24 cellular contexts compared by ENCODE assay signal in the genomic region with DNA sequence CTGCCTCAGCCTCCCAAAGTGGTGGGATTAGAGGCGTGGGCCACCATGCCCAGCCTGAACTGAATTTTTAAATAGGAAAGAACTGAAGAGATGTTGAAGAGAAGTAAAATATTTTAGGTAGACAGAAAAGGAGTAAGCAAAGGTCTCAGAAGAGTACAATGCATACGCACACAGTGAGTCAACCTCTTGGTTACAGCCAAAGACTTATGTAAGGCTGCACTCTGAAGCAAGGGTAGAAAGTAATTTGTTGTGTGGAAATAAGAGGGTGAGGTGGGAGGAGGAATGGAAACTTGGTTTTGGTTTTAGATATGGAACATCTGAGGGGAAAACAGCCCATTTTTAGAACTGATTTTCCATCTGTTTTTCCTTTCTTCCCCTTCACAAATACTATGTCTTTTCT. TPM values are rescaled to one million over a fixed set of nuclear protein-coding genes. Genes with fewer than 3 reads are reported as not detected.
"Had no signal": no experiment of that assay in that cellular context is flagged by ENCODE, and none has a peak within 500 bp of the region (broad histone marks: within the 10 kb centered on the region; RNA-seq: fewer than 3 reads in every experiment).

No MANE protein-coding gene starts in this region.

- ATAC-seq: body of pancreas; effector memory CD8-positive, alpha-beta T cell; gastrocnemius medialis; left lung; stimulated activated naive B cell treated with anti-CD40 and anti-IgM and Interleukin-4, amounts not matched to agents 10 μg/mL and 1 μg/mL and 100 μg/mL, for 72 hours had no signal

- H3K4me1 Mint-ChIP-seq: activated B cell treated with CpG ODN at 0.5 μM for 24 hours, nephron had no signal

- H3K27ac ChIP-seq: body of pancreas, epithelial cell of prostate, gastrocnemius medialis, left lung, sigmoid colon, tibial artery had no signal

- H3K27ac Mint-ChIP-seq: activated B cell treated with CpG ODN at 0.5 μM for 24 hours; effector memory CD8-positive, alpha-beta T cell; nephron; stimulated activated naive B cell treated with anti-CD40 and anti-IgM and Interleukin-4, amounts not matched to agents 10 μg/mL and 1 μg/mL and 100 μg/mL, for 72 hours had no signal

- H3K4me1 ChIP-seq: body of pancreas, gastrocnemius medialis, left lung, sigmoid colon, tibial artery had no signal

- H3K9me3 Mint-ChIP-seq: effector memory CD8-positive, alpha-beta T cell; nephron had no signal

- H3K4me3 ChIP-seq: body of pancreas, gastrocnemius medialis, left lung, sigmoid colon, tibial artery had no signal

- H3K27me3 Mint-ChIP-seq: activated B cell treated with CpG ODN at 0.5 μM for 24 hours; effector memory CD8-positive, alpha-beta T cell; stimulated activated naive B cell treated with anti-CD40 and anti-IgM and Interleukin-4, amounts not matched to agents 10 μg/mL and 1 μg/mL and 100 μg/mL, for 72 hours had no signal

- DNase-seq: activated B cell treated with CpG ODN at 0.5 μM for 24 hours; activated CD4-positive, alpha-beta T cell treated with anti-CD3 and anti-CD28 coated beads for 48 hours; activated naive CD4-positive, alpha-beta T cell treated with anti-CD3 and anti-CD28 coated beads, Interleukin-2, amount 50 U/mL, for 16 hours; amygdala; body of pancreas; caudate nucleus; effector memory CD8-positive, alpha-beta T cell; gastrocnemius medialis; head of caudate nucleus; left lung; midbrain; nucleus accumbens; sigmoid colon; stimulated activated CD4-positive, alpha-beta T cell treated with anti-CD3 and anti-CD28 coated beads, Interleukin-4, amount 100 ng/mL, for 4 hours; stimulated activated naive B cell treated with anti-CD40 and anti-IgM and Interleukin-4, amounts not matched to agents 10 μg/mL and 1 μg/mL and 100 μg/mL, for 72 hours; substantia nigra; SW 1271; tibial artery had no signal

- H3K4me3 Mint-ChIP-seq: activated B cell treated with CpG ODN at 0.5 μM for 24 hours; effector memory CD8-positive, alpha-beta T cell; nephron; stimulated activated naive B cell treated with anti-CD40 and anti-IgM and Interleukin-4, amounts not matched to agents 10 μg/mL and 1 μg/mL and 100 μg/mL, for 72 hours; T-helper 2 cell treated with Interferon-gamma antibody and Interleukin-4, amounts not matched to agents 5 μg/mL and 100 μg/mL, for 36 hours had no signal

- H3K9me3 ChIP-seq: body of pancreas, gastrocnemius medialis, sigmoid colon, tibial artery had no signal

- H3K27me3 ChIP-seq: body of pancreas, gastrocnemius medialis, left lung, sigmoid colon, tibial artery had no signal

RNA-seq across cellular contexts. Expression of a gene that starts 49.2 kb away (rescaled TPM):
- total RNA-seq: activated B cell treated with CpG ODN at 0.5 μM for 24 hours; activated CD8-positive, alpha-beta memory T cell treated with anti-CD3 and anti-CD28 coated beads for 36 hours; body of pancreas; gastrocnemius medialis; kidney epithelial cell had no signal
- polyA plus RNA-seq: urinary bladder had no signal
